ENCODE assay signal across 26 cellular contexts in genomic region chr11:114121744-114122504, GRCh38.
DNase-seq lines count a peak whose midpoint lies in the region; ATAC-seq, FAIRE-seq and TF ChIP-seq lines count a peak whose summit lies in the region.
"Had no signal": no experiment of that assay in that cellular context is flagged by ENCODE, and none has a peak within 500 bp of the region (broad histone marks: within the 10 kb centered on the region; RNA-seq: fewer than 3 reads in every experiment).

No MANE protein-coding gene starts in this region.

- peaks cover 22 to 43% (median 40%) of the 10 kb centered on the region in 4 donors for H3K4me1 ChIP-seq in liver (ENCODE audit: control insufficient read depth in 4 of 4, insufficient read depth in 4 of 4, low read length in 3 of 4)
- H3K4me1 ChIP-seq in HepG2 (ENCODE audit: insufficient read depth, low read length): no peaks in the 10 kb centered on the region
- H3K4me1 ChIP-seq in hepatocyte (ENCODE audit: insufficient read depth): peaks cover 15% of the 10 kb centered on the region
- peaks cover 16% of the 10 kb centered on the region for H3K4me1 ChIP-seq in rectal smooth muscle tissue (ENCODE audit: control insufficient read depth, insufficient read depth, low read length)
- H3K4me1 ChIP-seq: SJSA1 had no signal

- TF ChIP-seq POLR2A in HepG2 (IDR thresholded peaks at IDR 0.05; ENCODE audit: insufficient read depth in 1 of 2, low read depth in 2 of 2, low read length in 2 of 2): no peak

- no peak overlapping the region for H3K9ac ChIP-seq in liver (ENCODE audit: low read depth in 1 of 2, low read length in 2 of 2)
- no peak overlapping the region for H3K9ac ChIP-seq in HepG2 (ENCODE audit: insufficient read depth, low read depth, low read length)
- no peak overlapping the region for H3K9ac ChIP-seq in rectal smooth muscle tissue (ENCODE audit: low read length)

- TF ChIP-seq RAD21 in liver (IDR thresholded peaks at IDR 0.05) (peak in 1 of 2 donors; percentile 15), HepG2 (CRISPR knock-in tag; IDR thresholded peaks at IDR 0.05) (no peak)

- in situ Hi-C loops in HepG2 (cut with HindIII; ENCODE audit: extremely low pct_ligation_motif_present, low pct_unique_long_range_greater_than_20kb): no loop called here

- H3K4me3 Mint-ChIP-seq in stimulated activated naive CD8-positive, alpha-beta T cell treated with anti-CD3 and anti-CD28 coated beads, Interleukin-15, amount 100 ng/mL, for 72 hours: no peak overlapping the region
- H3K4me3 Mint-ChIP-seq: activated CD4-positive, alpha-beta T cell treated with anti-CD3 and anti-CD28 coated beads, Interleukin-2, amount 10 ng/mL, durations not matched to agents 7 days and 5 days; activated T-helper 17 cell treated with anti-CD3 and anti-CD28 coated beads, Interleukin-2, amount 50 U/mL, for 72 hours; dendritic cell treated with granulocyte-macrophage colony-stimulating factor and Interleukin-4, amounts not matched to agents 40 ng/mL and 50 ng/mL, for 4 days; IgD-negative memory B cell; neural crest cell; T-helper 1 cell treated with Interleukin-12 subunit alpha and Interleukin-12 subunit beta and Interleukin-4 antibody, amounts not matched to agents 30 μg/mL and 1 μg/mL, for 36 hours had no signal

- H3K27ac Mint-ChIP-seq in stimulated activated naive CD8-positive, alpha-beta T cell treated with anti-CD3 and anti-CD28 coated beads, Interleukin-15, amount 100 ng/mL, for 72 hours: no peak overlapping the region
- H3K27ac Mint-ChIP-seq: activated CD4-positive, alpha-beta T cell treated with anti-CD3 and anti-CD28 coated beads, Interleukin-2, amount 10 ng/mL, durations not matched to agents 7 days and 5 days; dendritic cell treated with granulocyte-macrophage colony-stimulating factor and Interleukin-4, amounts not matched to agents 40 ng/mL and 50 ng/mL, for 4 days; IgD-negative memory B cell; progenitor cell of endocrine pancreas; T-helper 1 cell treated with Interleukin-12 subunit alpha and Interleukin-12 subunit beta and Interleukin-4 antibody, amounts not matched to agents 30 μg/mL and 1 μg/mL, for 36 hours had no signal

- H3K4me2 ChIP-seq in HepG2 (ENCODE audit: low read depth, low read length) (no peak overlapping the region), hepatocyte (peak overlapping the region; percentile 4)

- no peaks in the 10 kb centered on the region for H3K9me3 Mint-ChIP-seq in stimulated activated naive CD8-positive, alpha-beta T cell treated with anti-CD3 and anti-CD28 coated beads, Interleukin-15, amount 100 ng/mL, for 72 hours
- H3K9me3 Mint-ChIP-seq: activated CD4-positive, alpha-beta T cell treated with anti-CD3 and anti-CD28 coated beads, Interleukin-2, amount 10 ng/mL, durations not matched to agents 7 days and 5 days; activated T-helper 17 cell treated with anti-CD3 and anti-CD28 coated beads, Interleukin-2, amount 50 U/mL, for 72 hours; dendritic cell treated with granulocyte-macrophage colony-stimulating factor and Interleukin-4, amounts not matched to agents 40 ng/mL and 50 ng/mL, for 4 days; T-helper 1 cell treated with Interleukin-12 subunit alpha and Interleukin-12 subunit beta and Interleukin-4 antibody, amounts not matched to agents 30 μg/mL and 1 μg/mL, for 36 hours had no signal

- 46% methylated on average over 7 of the region's 7 CpGs for WGBS in liver
- 15% methylated on average over 7 of the region's 7 CpGs for WGBS in HepG2 (ENCODE audit: low lambda C conversion rate)
- 67% methylated on average over 7 of the region's 7 CpGs for WGBS in hepatocyte (ENCODE audit: low lambda C conversion rate, missing lambda C conversion rate)

- H3K27ac ChIP-seq in liver (ENCODE audit: low read depth in 1 of 2, low read length in 2 of 2) (peak overlapping the region; percentile 19 to 65), HepG2 (ENCODE audit: extremely low read length, insufficient read depth, low read length) (no peak overlapping the region), hepatocyte (peak overlapping the region; percentile 17), rectal smooth muscle tissue (ENCODE audit: low read depth, low read length) (peak overlapping the region; percentile 33)
- H3K27ac ChIP-seq: SJSA1 had no signal

- no peaks in the 10 kb centered on the region for H3K9me2 ChIP-seq in hepatocyte (replicated peaks; ENCODE audit: insufficient read depth)

- no peak for FAIRE-seq in HepG2 (lab: Jason Lieb, UNC)
- FAIRE-seq: GM12892 had no signal

- no peaks in the 10 kb centered on the region for H3K79me2 ChIP-seq in HepG2 (ENCODE audit: insufficient read depth, low read length)
- H3K79me2 ChIP-seq in hepatocyte: peaks cover 81% of the 10 kb centered on the region

- no peaks in the 10 kb centered on the region for H4K20me1 ChIP-seq in HepG2 (ENCODE audit: insufficient read depth, low read length)
- H4K20me1 ChIP-seq in hepatocyte (ENCODE audit: insufficient read depth, poor library complexity, severe bottlenecking): peaks cover 7% of the 10 kb centered on the region

- H3K27me3 ChIP-seq in liver (ENCODE audit: control insufficient read depth in 4 of 4, insufficient read depth in 4 of 4, low read length in 3 of 4) (no peaks in the 10 kb centered on the region), HepG2 (ENCODE audit: control insufficient read depth in 1 of 2, insufficient read depth in 2 of 2, low read length in 2 of 2) (peaks cover 0 to 28% of the 10 kb centered on the region in 2 experiments; a peak in 2 of 5 replicates), hepatocyte (no peaks in the 10 kb centered on the region), rectal smooth muscle tissue (ENCODE audit: control insufficient read depth, insufficient read depth, low read length) (no peaks in the 10 kb centered on the region)
- H3K27me3 ChIP-seq: breast epithelium, SJSA1 had no signal

- H3K4me1 Mint-ChIP-seq in stimulated activated naive CD8-positive, alpha-beta T cell treated with anti-CD3 and anti-CD28 coated beads, Interleukin-15, amount 100 ng/mL, for 72 hours: no peaks in the 10 kb centered on the region

- peaks cover 9% of the 10 kb centered on the region for H3K27me3 Mint-ChIP-seq in stimulated activated naive CD8-positive, alpha-beta T cell treated with anti-CD3 and anti-CD28 coated beads, Interleukin-15, amount 100 ng/mL, for 72 hours
- H3K27me3 Mint-ChIP-seq: dendritic cell treated with granulocyte-macrophage colony-stimulating factor and Interleukin-4, amounts not matched to agents 40 ng/mL and 50 ng/mL, for 4 days; progenitor cell of endocrine pancreas had no signal

- DNase-seq in HepG2 (ENCODE audit: low spot score) (no peak), hepatocyte (ENCODE audit: low spot score) (no peak), NCI-H2107 treated with DMSO at 0.1 percent for 48 hours (lab: John Stamatoyannopoulos, UW; ENCODE audit: unreplicated experiment) (no peak)
- no peak for DNase-seq in stimulated activated naive CD8-positive, alpha-beta T cell treated with anti-CD3 and anti-CD28 coated beads, Interleukin-15, amount 100 ng/mL, for 72 hours
- DNase-seq: activated CD4-positive, alpha-beta T cell treated with anti-CD3 and anti-CD28 coated beads, Interleukin-2, amount 10 ng/mL, durations not matched to agents 7 days and 5 days; DND-41; GOT3; kidney glomerular epithelial cell; midbrain; MM.1S; NCI-H1694; NK-92 treated with Interleukin-12 subunit alpha and Interleukin-12 subunit beta, amount 100 ng/mL, for 24 hours; substantia nigra had no signal

- H3K36me3 ChIP-seq in liver (ENCODE audit: control insufficient read depth in 4 of 4, insufficient read depth in 3 of 4, low read depth in 1 of 4, low read length in 3 of 4): peaks cover 0 to 19% (median 13%) of the 10 kb centered on the region in 4 donors
- no peaks in the 10 kb centered on the region for H3K36me3 ChIP-seq in HepG2 (replicated peaks in 1 of 2; ENCODE audit: control insufficient read depth in 1 of 2, insufficient read depth in 2 of 2, low read length in 2 of 2)
- no peaks in the 10 kb centered on the region for H3K36me3 ChIP-seq in hepatocyte (replicated peaks; ENCODE audit: insufficient read depth, low read depth)
- no peaks in the 10 kb centered on the region for H3K36me3 ChIP-seq in rectal smooth muscle tissue (ENCODE audit: control insufficient read depth, insufficient read depth, low read length)
- H3K36me3 ChIP-seq: breast epithelium, SJSA1 had no signal

- intact Hi-C loops in HepG2 (cut with micrococcal nuclease; ENCODE audit: unreplicated experiment): no loop called here

- ATAC-seq in HepG2: no peak
- no peak for ATAC-seq in HG03354 (IDR thresholded peaks at IDR 0.05; ENCODE audit: poor library complexity, severe bottlenecking, unreplicated experiment)
- no peak for ATAC-seq in stimulated activated naive CD8-positive, alpha-beta T cell treated with anti-CD3 and anti-CD28 coated beads, Interleukin-15, amount 100 ng/mL, for 72 hours
- ATAC-seq: activated T-helper 17 cell treated with anti-CD3 and anti-CD28 coated beads, Interleukin-2, amount 50 U/mL, for 72 hours; Panc1 had no signal

- CTCF ChIA-PET in HepG2 (lab: Yijun Ruan, JAX; ENCODE audit: low intra/inter-chr PET ratio, low total read pairs): no interaction called here

- H2AFZ ChIP-seq in HepG2 (ENCODE audit: low read length) (no peak overlapping the region), hepatocyte (no peak overlapping the region)

- TF ChIP-seq CTCF in liver (IDR thresholded peaks at IDR 0.05; ENCODE audit: low read depth, low read length, missing input control) (no peak), HepG2 (CRISPR knock-in tag; IDR thresholded peaks at IDR 0.05) (no peak), hepatocyte (IDR thresholded peaks at IDR 0.05; ENCODE audit: poor library complexity) (no peak)

- H3K9me3 ChIP-seq in liver (ENCODE audit: control insufficient read depth in 4 of 4, low read length in 3 of 4): no peaks in the 10 kb centered on the region
- no peaks in the 10 kb centered on the region for H3K9me3 ChIP-seq in HepG2 (ENCODE audit: low read length)
- no peaks in the 10 kb centered on the region for H3K9me3 ChIP-seq in hepatocyte (ENCODE audit: low read depth)
- H3K9me3 ChIP-seq: breast epithelium, SJSA1 had no signal

- POLR2A ChIA-PET in HepG2 (lab: Yijun Ruan, JAX): no interaction called here

- no peak for TF ChIP-seq EP300 in HepG2 (IDR thresholded peaks at IDR 0.05; ENCODE audit: low read depth in 2 of 2, low read length in 2 of 2)
- no peak for TF ChIP-seq EP300 in HepG2 (CRISPR knock-in tag; IDR thresholded peaks at IDR 0.05; ENCODE audit: borderline replicate concordance)

- BruUV-seq in HepG2 (replicated peaks; lab: Mats Ljungman, UMichigan): no TSS peak

- no peak overlapping the region for H3K4me3 ChIP-seq in liver (ENCODE audit: low read depth in 1 of 3, low read length in 3 of 3)
- H3K4me3 ChIP-seq in HepG2 (replicated peaks in 1 of 3; ENCODE audit: insufficient read depth in 1 of 3, low read depth in 2 of 3, low read length in 3 of 3): no peak overlapping the region
- H3K4me3 ChIP-seq in hepatocyte: no peak overlapping the region
- H3K4me3 ChIP-seq in rectal smooth muscle tissue (ENCODE audit: low read length): no peak overlapping the region
- H3K4me3 ChIP-seq: breast epithelium, SJSA1 had no signal

TF ChIP-seq in liver, 16 proteins besides CTCF, POLR2A, EP300 and RAD21 (continues in another document):
- no peak for TF ChIP-seq GABPA (IDR thresholded peaks at IDR 0.05 in 1 of 2, conservative IDR thresholded peaks at IDR 0.05 in 1 of 2)
